ENCODE assay signal across 1 cellular context in the genomic region with DNA sequence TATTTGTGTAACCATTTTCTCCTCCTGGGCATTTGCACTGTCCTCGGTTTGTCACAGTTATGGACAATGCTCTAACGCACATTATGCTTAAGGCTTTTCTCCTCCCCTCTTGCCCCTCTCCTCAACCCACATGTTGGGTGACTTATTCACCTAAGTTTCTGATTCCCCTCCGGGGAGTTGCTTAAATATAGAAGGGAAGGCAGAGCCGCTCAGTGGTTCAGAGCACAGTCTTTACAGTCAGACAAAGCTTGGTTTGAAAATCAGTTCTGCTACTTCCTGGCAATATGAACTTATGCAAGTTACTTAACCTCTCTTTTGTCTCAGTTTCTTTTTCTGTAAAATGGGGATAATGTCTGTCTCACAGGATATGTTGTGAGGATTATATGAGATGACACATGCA.
TF ChIP-seq lines count a peak whose summit lies in the region.

No MANE protein-coding gene starts in this region.

TF ChIP-seq in IMR-90, 13 proteins besides CTCF, POLR2A, EP300 and RAD21 (continued from another document):
- TF ChIP-seq, protein P1, sequence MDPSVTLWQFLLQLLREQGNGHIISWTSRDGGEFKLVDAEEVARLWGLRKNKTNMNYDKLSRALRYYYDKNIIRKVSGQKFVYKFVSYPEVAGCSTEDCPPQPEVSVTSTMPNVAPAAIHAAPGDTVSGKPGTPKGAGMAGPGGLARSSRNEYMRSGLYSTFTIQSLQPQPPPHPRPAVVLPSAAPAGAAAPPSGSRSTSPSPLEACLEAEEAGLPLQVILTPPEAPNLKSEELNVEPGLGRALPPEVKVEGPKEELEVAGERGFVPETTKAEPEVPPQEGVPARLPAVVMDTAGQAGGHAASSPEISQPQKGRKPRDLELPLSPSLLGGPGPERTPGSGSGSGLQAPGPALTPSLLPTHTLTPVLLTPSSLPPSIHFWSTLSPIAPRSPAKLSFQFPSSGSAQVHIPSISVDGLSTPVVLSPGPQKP (IDR thresholded peaks at IDR 0.05; ENCODE audit: borderline replicate concordance, low read depth, low read length) = no peak
- TF ChIP-seq RCOR1 (IDR thresholded peaks at IDR 0.05; ENCODE audit: insufficient replicate concordance, low read length) (no peak), SMC3 (IDR thresholded peaks at IDR 0.05; ENCODE audit: low read depth, low read length) (no peak), RFX5 (IDR thresholded peaks at IDR 0.05; ENCODE audit: low read depth, low read length) (no peak), BHLHE40 (IDR thresholded peaks at IDR 0.05; ENCODE audit: low read depth, low read length) (no peak), FOS (IDR thresholded peaks at IDR 0.05; ENCODE audit: low read depth, low read length) (no peak), NFE2L2 (IDR thresholded peaks at IDR 0.05; ENCODE audit: low read depth, low read length) (no peak), CEBPB (IDR thresholded peaks at IDR 0.05; ENCODE audit: low read depth, low read length) (no peak)
